ENCODE assay signal across 8 cellular contexts in the genomic region with DNA sequence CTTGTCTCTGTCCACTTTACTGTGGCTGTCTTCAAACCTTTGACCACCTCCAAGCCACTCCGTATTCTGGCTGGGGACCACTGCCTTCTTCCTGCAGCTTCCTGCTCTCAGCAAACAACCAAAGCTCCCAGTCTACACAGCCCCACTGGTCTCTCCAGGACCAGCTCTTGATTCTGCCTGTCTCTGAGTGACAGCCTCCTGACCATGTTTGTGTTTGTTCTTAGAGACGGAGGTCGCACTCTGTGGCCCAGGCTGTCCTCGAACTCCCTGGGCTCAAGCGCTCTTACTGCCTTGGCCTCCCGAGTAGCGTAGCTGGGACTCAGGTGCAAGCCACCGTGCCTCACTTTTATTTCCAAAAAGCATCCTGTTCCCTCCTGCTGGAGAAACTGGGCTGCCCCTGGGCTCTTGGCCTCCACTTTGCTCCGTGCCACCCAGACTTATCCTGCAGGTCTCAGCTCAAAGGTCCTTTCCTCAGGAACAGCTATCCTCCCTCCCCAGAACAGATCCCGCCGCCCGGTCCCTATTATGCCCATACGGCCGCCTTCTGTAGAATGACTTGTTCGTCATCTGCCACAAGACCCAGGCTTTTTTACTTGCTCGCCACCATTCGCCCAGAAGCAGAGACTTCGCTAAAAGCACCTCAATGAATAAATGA. TPM values are rescaled to one million over a fixed set of nuclear protein-coding genes. Genes with fewer than 3 reads are reported as not detected.
DNase-seq lines count a peak whose midpoint lies in the region; ATAC-seq and TF ChIP-seq lines count a peak whose summit lies in the region.

No MANE protein-coding gene starts in this region.

- POLR2A ChIA-PET in activated CD4-positive, alpha-beta T cell treated with anti-CD3 and anti-CD28 coated beads for 36 hours (lab: Charles Lee) = interaction anchor here (0.7 to 2.9 kb wide), 6 partner anchors 8 to 55 kb away, joined by 3 to 36 read pairs (median 8); a partner anchor contains a TSS
- POLR2A ChIA-PET in activated naive CD8-positive, alpha-beta T cell treated with anti-CD3 and anti-CD28 coated beads, Interleukin-2, amount 10 ng/mL, durations not matched to agents 7 days and 5 days (lab: Charles Lee) = interaction anchor here (1.0 to 3.9 kb wide), 8 partner anchors 8 to 55 kb away, joined by 3 to 73 read pairs (median 8); a partner anchor contains a TSS

- H3K27ac Mint-ChIP-seq in activated CD4-positive, alpha-beta T cell treated with anti-CD3 and anti-CD28 coated beads for 36 hours = peak overlapping the region; percentile 94
- H3K27ac Mint-ChIP-seq in activated naive CD8-positive, alpha-beta T cell treated with anti-CD3 and anti-CD28 coated beads, Interleukin-2, amount 10 ng/mL, durations not matched to agents 7 days and 5 days = peak overlapping the region; percentile 95

- peak overlapping the region; percentile 98 for H3K27ac ChIP-seq in layer of hippocampus (ENCODE audit: low read depth, low read length)
- H3K27ac ChIP-seq in suprapubic skin = peak overlapping the region; percentile 99

- H3K27me3 ChIP-seq in layer of hippocampus (ENCODE audit: control insufficient read depth, insufficient read depth, low read length) = no peaks in the 10 kb centered on the region
- H3K27me3 ChIP-seq in suprapubic skin = no peaks in the 10 kb centered on the region

- H3K4me1 ChIP-seq in suprapubic skin = peaks cover 60% of the 10 kb centered on the region

- no peak for ATAC-seq in activated CD4-positive, alpha-beta T cell treated with anti-CD3 and anti-CD28 coated beads for 36 hours
- ATAC-seq in activated naive CD8-positive, alpha-beta T cell treated with anti-CD3 and anti-CD28 coated beads, Interleukin-2, amount 10 ng/mL, durations not matched to agents 7 days and 5 days (ENCODE audit: low read depth) = no peak
- no peak for ATAC-seq in GM21529 (IDR thresholded peaks at IDR 0.05; ENCODE audit: unreplicated experiment)

- H3K4me3 Mint-ChIP-seq in activated CD4-positive, alpha-beta T cell treated with anti-CD3 and anti-CD28 coated beads for 36 hours = peak overlapping the region; percentile 78
- peak overlapping the region; percentile 93 for H3K4me3 Mint-ChIP-seq in activated naive CD8-positive, alpha-beta T cell treated with anti-CD3 and anti-CD28 coated beads, Interleukin-2, amount 10 ng/mL, durations not matched to agents 7 days and 5 days

- TF ChIP-seq POLR2A in suprapubic skin (IDR thresholded peaks at IDR 0.05) = no peak

- peaks cover 18% of the 10 kb centered on the region for H3K36me3 ChIP-seq in suprapubic skin

- intact Hi-C loops in activated CD4-positive, alpha-beta T cell treated with anti-CD3 and anti-CD28 coated beads for 36 hours (cut with DNase I, micrococcal nuclease) = loop anchor here (1.0 to 10.0 kb wide), 9 partner anchors 10 to 1573 kb away; a partner anchor contains a TSS

- no peak for DNase-seq in activated CD4-positive, alpha-beta T cell treated with anti-CD3 and anti-CD28 coated beads for 36 hours
- DNase-seq in activated CD4-positive, alpha-beta T cell treated with anti-CD3 and anti-CD28 coated beads for 48 hours = no peak
- no peak for DNase-seq in activated naive CD8-positive, alpha-beta T cell treated with anti-CD3 and anti-CD28 coated beads, Interleukin-2, amount 10 ng/mL, durations not matched to agents 7 days and 5 days
- DNase-seq in suprapubic skin (ENCODE audit: low spot score in 2 of 2) (peak in 1 of 2 donors; percentile 73), NCI-H1105 (lab: John Stamatoyannopoulos, UW) (no peak)
- DNase-seq in activated effector memory CD4-positive, alpha-beta T cell treated with Interleukin-2 at 50 U/mL for 16 hours = no peak

- no peaks in the 10 kb centered on the region for H3K9me3 ChIP-seq in suprapubic skin

- H3K27me3 Mint-ChIP-seq in activated CD4-positive, alpha-beta T cell treated with anti-CD3 and anti-CD28 coated beads for 36 hours = no peaks in the 10 kb centered on the region
- no peaks in the 10 kb centered on the region for H3K27me3 Mint-ChIP-seq in activated naive CD8-positive, alpha-beta T cell treated with anti-CD3 and anti-CD28 coated beads, Interleukin-2, amount 10 ng/mL, durations not matched to agents 7 days and 5 days

- H3K36me3 Mint-ChIP-seq in activated CD4-positive, alpha-beta T cell treated with anti-CD3 and anti-CD28 coated beads for 36 hours (ENCODE audit: low read depth) = peaks cover 18% of the 10 kb centered on the region
- peaks cover 13% of the 10 kb centered on the region for H3K36me3 Mint-ChIP-seq in activated naive CD8-positive, alpha-beta T cell treated with anti-CD3 and anti-CD28 coated beads, Interleukin-2, amount 10 ng/mL, durations not matched to agents 7 days and 5 days

- no peaks in the 10 kb centered on the region for H3K9me3 Mint-ChIP-seq in activated CD4-positive, alpha-beta T cell treated with anti-CD3 and anti-CD28 coated beads for 36 hours (ENCODE audit: low read depth)
- H3K9me3 Mint-ChIP-seq in activated naive CD8-positive, alpha-beta T cell treated with anti-CD3 and anti-CD28 coated beads, Interleukin-2, amount 10 ng/mL, durations not matched to agents 7 days and 5 days = no peaks in the 10 kb centered on the region

- peaks cover 46% of the 10 kb centered on the region for H3K4me1 Mint-ChIP-seq in activated CD4-positive, alpha-beta T cell treated with anti-CD3 and anti-CD28 coated beads for 36 hours
- H3K4me1 Mint-ChIP-seq in activated naive CD8-positive, alpha-beta T cell treated with anti-CD3 and anti-CD28 coated beads, Interleukin-2, amount 10 ng/mL, durations not matched to agents 7 days and 5 days = peaks cover 34% of the 10 kb centered on the region

- TF ChIP-seq CTCF in suprapubic skin (IDR thresholded peaks at IDR 0.05) = no peak

- CTCF ChIA-PET in activated CD4-positive, alpha-beta T cell treated with anti-CD3 and anti-CD28 coated beads for 36 hours (lab: Charles Lee) = interaction anchor here (1.2 to 4.6 kb wide), 5 partner anchors 9 to 27 kb away, joined by 4 to 52 read pairs (median 9); a partner anchor contains a TSS

- TF ChIP-seq EP300 in suprapubic skin (IDR thresholded peaks at IDR 0.05) = no peak

- 66% methylated on average over 18 of the region's 18 CpGs for WGBS in suprapubic skin

- H3K4me3 ChIP-seq in suprapubic skin = peak overlapping the region; percentile 68

RNA-seq across cellular contexts. Expression of a gene that starts 9.1 kb away (rescaled TPM):
- total RNA-seq in activated CD4-positive, alpha-beta T cell treated with anti-CD3 and anti-CD28 coated beads for 36 hours = 10 to 100 TPM; 16.0 to 19.3 TPM
- 10 to 100 TPM; 35.6 to 38.6 TPM for total RNA-seq in activated naive CD8-positive, alpha-beta T cell treated with anti-CD3 and anti-CD28 coated beads, Interleukin-2, amount 10 ng/mL, durations not matched to agents 7 days and 5 days
- 10 to 100 TPM; 20.9 to 50.0 (median 44.1) TPM for total RNA-seq in suprapubic skin

RNA-seq across cellular contexts. Expression of a gene that starts 54.4 kb away (rescaled TPM):
- total RNA-seq in activated CD4-positive, alpha-beta T cell treated with anti-CD3 and anti-CD28 coated beads for 36 hours = 10 to 100 TPM; 21.4 to 28.0 TPM
- 100 to 1,000 TPM; 116 to 131 TPM for total RNA-seq in activated naive CD8-positive, alpha-beta T cell treated with anti-CD3 and anti-CD28 coated beads, Interleukin-2, amount 10 ng/mL, durations not matched to agents 7 days and 5 days
- total RNA-seq in suprapubic skin = 100 to 1,000 TPM in 2 of 4 donors, 10 to 100 TPM in 2; 48.2 to 117 (median 90.4) TPM

RNA-seq across cellular contexts. Expression of a gene that starts 55.5 kb away (rescaled TPM):
- total RNA-seq in activated CD4-positive, alpha-beta T cell treated with anti-CD3 and anti-CD28 coated beads for 36 hours = 10 to 100 TPM; 59.3 to 77.0 TPM
- total RNA-seq in activated naive CD8-positive, alpha-beta T cell treated with anti-CD3 and anti-CD28 coated beads, Interleukin-2, amount 10 ng/mL, durations not matched to agents 7 days and 5 days = 10 to 100 TPM; 27.8 to 30.2 TPM
- total RNA-seq in suprapubic skin = 10 to 100 TPM; 44.3 to 68.6 (median 59.3) TPM
